ENCODE assay signal across 1 cellular context in the genomic region with DNA sequence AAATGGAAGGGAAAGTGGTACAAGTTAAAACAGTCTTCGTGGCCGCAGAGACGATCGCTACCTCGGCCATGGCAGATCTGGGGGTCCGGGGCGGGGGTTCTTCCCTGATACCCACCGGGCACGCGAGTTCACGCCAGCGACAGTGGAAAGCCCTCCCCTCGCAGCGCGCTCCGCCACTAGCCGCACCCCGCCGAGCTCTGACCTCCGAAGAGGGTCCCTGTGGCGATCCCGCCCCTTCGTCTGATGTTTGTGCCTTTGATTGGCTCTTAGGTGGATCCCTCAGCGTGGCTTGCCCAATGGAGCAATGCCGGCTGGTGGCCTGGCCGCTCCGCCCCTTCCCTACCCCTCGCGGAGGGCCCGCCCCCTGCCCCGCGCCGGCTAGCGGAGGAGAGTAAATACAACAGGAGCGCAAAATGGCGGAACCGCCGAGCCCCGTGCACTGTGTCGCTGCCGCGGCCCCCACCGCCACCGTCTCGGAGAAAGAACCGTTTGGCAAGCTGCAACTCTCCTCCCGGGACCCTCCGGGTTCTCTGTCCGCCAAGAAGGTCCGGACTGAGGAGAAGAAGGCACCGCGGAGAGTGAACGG.
TF ChIP-seq lines count a peak whose summit lies in the region.

A gene (plus strand): TSS at position 403 of the 586 bp plus-strand sequence. CDS start 11 bp downstream, at position 414.

TF ChIP-seq in HepG2, 621 proteins besides CTCF, POLR2A, EP300 and RAD21 (continued from another document and continues in another):
- TF ChIP-seq, protein P1, sequence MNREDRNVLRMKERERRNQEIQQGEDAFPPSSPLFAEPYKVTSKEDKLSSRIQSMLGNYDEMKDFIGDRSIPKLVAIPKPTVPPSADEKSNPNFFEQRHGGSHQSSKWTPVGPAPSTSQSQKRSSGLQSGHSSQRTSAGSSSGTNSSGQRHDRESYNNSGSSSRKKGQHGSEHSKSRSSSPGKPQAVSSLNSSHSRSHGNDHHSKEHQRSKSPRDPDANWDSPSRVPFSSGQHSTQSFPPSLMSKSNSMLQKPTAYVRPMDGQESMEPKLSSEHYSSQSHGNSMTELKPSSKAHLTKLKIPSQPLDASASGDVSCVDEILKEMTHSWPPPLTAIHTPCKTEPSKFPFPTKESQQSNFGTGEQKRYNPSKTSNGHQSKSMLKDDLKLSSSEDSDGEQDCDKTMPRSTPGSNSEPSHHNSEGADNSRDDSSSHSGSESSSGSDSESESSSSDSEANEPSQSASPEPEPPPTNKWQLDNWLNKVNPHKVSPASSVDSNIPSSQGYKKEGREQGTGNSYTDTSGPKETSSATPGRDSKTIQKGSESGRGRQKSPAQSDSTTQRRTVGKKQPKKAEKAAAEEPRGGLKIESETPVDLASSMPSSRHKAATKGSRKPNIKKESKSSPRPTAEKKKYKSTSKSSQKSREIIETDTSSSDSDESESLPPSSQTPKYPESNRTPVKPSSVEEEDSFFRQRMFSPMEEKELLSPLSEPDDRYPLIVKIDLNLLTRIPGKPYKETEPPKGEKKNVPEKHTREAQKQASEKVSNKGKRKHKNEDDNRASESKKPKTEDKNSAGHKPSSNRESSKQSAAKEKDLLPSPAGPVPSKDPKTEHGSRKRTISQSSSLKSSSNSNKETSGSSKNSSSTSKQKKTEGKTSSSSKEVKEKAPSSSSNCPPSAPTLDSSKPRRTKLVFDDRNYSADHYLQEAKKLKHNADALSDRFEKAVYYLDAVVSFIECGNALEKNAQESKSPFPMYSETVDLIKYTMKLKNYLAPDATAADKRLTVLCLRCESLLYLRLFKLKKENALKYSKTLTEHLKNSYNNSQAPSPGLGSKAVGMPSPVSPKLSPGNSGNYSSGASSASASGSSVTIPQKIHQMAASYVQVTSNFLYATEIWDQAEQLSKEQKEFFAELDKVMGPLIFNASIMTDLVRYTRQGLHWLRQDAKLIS (CRISPR knock-in tag; IDR thresholded peaks at IDR 0.05) = no peak
- TF ChIP-seq ATF1 (CRISPR knock-in tag; IDR thresholded peaks at IDR 0.05) (peak; percentile 51; the same call in 1 of the 2 replicates), ZNF569 (CRISPR knock-in tag; IDR thresholded peaks at IDR 0.05; ENCODE audit: borderline replicate concordance) (no peak), ZSCAN25 (CRISPR knock-in tag; IDR thresholded peaks at IDR 0.05) (no peak), ZNF83 (CRISPR knock-in tag; IDR thresholded peaks at IDR 0.05; ENCODE audit: borderline replicate concordance) (no peak), ZNF547 (CRISPR knock-in tag; IDR thresholded peaks at IDR 0.05) (no peak), FOXM1 (CRISPR knock-in tag; IDR thresholded peaks at IDR 0.05) (no peak), ZNF616 (CRISPR knock-in tag; IDR thresholded peaks at IDR 0.05; ENCODE audit: low read depth) (no peak), ZNF460 (CRISPR knock-in tag; IDR thresholded peaks at IDR 0.05; ENCODE audit: borderline replicate concordance) (no peak; the same call in 1 of the 2 replicates), ZFP1 (CRISPR knock-in tag; IDR thresholded peaks at IDR 0.05) (no peak), PHF21A (CRISPR knock-in tag; IDR thresholded peaks at IDR 0.05) (peak; percentile 70), SRSF1 (optimal IDR thresholded peaks at IDR 0.05; ENCODE audit: low read depth, low read length) (peak; percentile 81)
- TF ChIP-seq, protein P2, sequence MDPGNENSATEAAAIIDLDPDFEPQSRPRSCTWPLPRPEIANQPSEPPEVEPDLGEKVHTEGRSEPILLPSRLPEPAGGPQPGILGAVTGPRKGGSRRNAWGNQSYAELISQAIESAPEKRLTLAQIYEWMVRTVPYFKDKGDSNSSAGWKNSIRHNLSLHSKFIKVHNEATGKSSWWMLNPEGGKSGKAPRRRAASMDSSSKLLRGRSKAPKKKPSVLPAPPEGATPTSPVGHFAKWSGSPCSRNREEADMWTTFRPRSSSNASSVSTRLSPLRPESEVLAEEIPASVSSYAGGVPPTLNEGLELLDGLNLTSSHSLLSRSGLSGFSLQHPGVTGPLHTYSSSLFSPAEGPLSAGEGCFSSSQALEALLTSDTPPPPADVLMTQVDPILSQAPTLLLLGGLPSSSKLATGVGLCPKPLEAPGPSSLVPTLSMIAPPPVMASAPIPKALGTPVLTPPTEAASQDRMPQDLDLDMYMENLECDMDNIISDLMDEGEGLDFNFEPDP (CRISPR knock-in tag; conservative IDR thresholded peaks at IDR 0.05) = no peak
- TF ChIP-seq, protein P3, sequence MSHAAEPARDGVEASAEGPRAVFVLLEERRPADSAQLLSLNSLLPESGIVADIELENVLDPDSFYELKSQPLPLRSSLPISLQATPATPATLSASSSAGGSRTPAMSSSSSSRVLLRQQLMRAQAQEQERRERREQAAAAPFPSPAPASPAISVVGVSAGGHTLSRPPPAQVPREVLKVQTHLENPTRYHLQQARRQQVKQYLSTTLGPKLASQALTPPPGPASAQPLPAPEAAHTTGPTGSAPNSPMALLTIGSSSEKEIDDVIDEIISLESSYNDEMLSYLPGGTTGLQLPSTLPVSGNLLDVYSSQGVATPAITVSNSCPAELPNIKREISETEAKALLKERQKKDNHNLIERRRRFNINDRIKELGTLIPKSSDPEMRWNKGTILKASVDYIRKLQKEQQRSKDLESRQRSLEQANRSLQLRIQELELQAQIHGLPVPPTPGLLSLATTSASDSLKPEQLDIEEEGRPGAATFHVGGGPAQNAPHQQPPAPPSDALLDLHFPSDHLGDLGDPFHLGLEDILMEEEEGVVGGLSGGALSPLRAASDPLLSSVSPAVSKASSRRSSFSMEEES (CRISPR knock-in tag; IDR thresholded peaks at IDR 0.05) = peak; percentile 45
- TF ChIP-seq, protein P4, sequence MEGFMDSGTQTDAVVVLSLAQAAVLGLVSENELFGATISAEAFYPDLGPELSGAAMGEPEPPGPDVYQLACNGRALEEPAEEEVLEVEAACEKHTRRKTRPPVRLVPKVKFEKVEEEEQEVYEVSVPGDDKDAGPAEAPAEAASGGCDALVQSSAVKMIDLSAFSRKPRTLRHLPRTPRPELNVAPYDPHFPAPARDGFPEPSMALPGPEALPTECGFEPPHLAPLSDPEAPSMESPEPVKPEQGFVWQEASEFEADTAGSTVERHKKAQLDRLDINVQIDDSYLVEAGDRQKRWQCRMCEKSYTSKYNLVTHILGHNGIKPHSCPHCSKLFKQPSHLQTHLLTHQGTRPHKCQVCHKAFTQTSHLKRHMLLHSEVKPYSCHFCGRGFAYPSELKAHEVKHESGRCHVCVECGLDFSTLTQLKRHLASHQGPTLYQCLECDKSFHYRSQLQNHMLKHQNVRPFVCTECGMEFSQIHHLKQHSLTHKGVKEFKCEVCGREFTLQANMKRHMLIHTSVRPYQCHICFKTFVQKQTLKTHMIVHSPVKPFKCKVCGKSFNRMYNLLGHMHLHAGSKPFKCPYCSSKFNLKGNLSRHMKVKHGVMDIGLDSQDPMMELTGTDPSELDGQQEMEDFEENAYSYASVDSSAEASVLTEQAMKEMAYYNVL (CRISPR knock-in tag; IDR thresholded peaks at IDR 0.05; ENCODE audit: borderline replicate concordance) = 0 out of 2 replicates have a peak, but pooled peaks have one; percentile 12
- TF ChIP-seq, protein P5, sequence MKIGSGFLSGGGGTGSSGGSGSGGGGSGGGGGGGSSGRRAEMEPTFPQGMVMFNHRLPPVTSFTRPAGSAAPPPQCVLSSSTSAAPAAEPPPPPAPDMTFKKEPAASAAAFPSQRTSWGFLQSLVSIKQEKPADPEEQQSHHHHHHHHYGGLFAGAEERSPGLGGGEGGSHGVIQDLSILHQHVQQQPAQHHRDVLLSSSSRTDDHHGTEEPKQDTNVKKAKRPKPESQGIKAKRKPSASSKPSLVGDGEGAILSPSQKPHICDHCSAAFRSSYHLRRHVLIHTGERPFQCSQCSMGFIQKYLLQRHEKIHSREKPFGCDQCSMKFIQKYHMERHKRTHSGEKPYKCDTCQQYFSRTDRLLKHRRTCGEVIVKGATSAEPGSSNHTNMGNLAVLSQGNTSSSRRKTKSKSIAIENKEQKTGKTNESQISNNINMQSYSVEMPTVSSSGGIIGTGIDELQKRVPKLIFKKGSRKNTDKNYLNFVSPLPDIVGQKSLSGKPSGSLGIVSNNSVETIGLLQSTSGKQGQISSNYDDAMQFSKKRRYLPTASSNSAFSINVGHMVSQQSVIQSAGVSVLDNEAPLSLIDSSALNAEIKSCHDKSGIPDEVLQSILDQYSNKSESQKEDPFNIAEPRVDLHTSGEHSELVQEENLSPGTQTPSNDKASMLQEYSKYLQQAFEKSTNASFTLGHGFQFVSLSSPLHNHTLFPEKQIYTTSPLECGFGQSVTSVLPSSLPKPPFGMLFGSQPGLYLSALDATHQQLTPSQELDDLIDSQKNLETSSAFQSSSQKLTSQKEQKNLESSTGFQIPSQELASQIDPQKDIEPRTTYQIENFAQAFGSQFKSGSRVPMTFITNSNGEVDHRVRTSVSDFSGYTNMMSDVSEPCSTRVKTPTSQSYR (CRISPR knock-in tag; IDR thresholded peaks at IDR 0.05; ENCODE audit: borderline replicate concordance) = no peak
- TF ChIP-seq, protein P6, sequence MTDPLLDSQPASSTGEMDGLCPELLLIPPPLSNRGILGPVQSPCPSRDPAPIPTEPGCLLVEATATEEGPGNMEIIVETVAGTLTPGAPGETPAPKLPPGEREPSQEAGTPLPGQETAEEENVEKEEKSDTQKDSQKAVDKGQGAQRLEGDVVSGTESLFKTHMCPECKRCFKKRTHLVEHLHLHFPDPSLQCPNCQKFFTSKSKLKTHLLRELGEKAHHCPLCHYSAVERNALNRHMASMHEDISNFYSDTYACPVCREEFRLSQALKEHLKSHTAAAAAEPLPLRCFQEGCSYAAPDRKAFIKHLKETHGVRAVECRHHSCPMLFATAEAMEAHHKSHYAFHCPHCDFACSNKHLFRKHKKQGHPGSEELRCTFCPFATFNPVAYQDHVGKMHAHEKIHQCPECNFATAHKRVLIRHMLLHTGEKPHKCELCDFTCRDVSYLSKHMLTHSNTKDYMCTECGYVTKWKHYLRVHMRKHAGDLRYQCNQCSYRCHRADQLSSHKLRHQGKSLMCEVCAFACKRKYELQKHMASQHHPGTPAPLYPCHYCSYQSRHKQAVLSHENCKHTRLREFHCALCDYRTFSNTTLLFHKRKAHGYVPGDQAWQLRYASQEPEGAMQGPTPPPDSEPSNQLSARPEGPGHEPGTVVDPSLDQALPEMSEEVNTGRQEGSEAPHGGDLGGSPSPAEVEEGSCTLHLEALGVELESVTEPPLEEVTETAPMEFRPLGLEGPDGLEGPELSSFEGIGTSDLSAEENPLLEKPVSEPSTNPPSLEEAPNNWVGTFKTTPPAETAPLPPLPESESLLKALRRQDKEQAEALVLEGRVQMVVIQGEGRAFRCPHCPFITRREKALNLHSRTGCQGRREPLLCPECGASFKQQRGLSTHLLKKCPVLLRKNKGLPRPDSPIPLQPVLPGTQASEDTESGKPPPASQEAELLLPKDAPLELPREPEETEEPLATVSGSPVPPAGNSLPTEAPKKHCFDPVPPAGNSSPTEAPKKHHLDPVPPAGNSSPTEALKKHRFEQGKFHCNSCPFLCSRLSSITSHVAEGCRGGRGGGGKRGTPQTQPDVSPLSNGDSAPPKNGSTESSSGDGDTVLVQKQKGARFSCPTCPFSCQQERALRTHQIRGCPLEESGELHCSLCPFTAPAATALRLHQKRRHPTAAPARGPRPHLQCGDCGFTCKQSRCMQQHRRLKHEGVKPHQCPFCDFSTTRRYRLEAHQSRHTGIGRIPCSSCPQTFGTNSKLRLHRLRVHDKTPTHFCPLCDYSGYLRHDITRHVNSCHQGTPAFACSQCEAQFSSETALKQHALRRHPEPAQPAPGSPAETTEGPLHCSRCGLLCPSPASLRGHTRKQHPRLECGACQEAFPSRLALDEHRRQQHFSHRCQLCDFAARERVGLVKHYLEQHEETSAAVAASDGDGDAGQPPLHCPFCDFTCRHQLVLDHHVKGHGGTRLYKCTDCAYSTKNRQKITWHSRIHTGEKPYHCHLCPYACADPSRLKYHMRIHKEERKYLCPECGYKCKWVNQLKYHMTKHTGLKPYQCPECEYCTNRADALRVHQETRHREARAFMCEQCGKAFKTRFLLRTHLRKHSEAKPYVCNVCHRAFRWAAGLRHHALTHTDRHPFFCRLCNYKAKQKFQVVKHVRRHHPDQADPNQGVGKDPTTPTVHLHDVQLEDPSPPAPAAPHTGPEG (CRISPR knock-in tag; IDR thresholded peaks at IDR 0.05) = no peak
- TF ChIP-seq, protein P7, sequence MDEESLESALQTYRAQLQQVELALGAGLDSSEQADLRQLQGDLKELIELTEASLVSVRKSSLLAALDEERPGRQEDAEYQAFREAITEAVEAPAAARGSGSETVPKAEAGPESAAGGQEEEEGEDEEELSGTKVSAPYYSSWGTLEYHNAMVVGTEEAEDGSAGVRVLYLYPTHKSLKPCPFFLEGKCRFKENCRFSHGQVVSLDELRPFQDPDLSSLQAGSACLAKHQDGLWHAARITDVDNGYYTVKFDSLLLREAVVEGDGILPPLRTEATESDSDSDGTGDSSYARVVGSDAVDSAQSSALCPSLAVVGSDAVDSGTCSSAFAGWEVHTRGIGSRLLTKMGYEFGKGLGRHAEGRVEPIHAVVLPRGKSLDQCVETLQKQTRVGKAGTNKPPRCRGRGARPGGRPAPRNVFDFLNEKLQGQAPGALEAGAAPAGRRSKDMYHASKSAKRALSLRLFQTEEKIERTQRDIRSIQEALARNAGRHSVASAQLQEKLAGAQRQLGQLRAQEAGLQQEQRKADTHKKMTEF (CRISPR knock-in tag; IDR thresholded peaks at IDR 0.05) = peak; percentile 48
- TF ChIP-seq, protein P8, sequence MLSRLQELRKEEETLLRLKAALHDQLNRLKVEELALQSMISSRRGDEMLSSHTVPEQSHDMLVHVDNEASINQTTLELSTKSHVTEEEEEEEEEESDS (CRISPR knock-in tag; IDR thresholded peaks at IDR 0.05; ENCODE audit: borderline replicate concordance) = no peak
- TF ChIP-seq, protein P9, sequence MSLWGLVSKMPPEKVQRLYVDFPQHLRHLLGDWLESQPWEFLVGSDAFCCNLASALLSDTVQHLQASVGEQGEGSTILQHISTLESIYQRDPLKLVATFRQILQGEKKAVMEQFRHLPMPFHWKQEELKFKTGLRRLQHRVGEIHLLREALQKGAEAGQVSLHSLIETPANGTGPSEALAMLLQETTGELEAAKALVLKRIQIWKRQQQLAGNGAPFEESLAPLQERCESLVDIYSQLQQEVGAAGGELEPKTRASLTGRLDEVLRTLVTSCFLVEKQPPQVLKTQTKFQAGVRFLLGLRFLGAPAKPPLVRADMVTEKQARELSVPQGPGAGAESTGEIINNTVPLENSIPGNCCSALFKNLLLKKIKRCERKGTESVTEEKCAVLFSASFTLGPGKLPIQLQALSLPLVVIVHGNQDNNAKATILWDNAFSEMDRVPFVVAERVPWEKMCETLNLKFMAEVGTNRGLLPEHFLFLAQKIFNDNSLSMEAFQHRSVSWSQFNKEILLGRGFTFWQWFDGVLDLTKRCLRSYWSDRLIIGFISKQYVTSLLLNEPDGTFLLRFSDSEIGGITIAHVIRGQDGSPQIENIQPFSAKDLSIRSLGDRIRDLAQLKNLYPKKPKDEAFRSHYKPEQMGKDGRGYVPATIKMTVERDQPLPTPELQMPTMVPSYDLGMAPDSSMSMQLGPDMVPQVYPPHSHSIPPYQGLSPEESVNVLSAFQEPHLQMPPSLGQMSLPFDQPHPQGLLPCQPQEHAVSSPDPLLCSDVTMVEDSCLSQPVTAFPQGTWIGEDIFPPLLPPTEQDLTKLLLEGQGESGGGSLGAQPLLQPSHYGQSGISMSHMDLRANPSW (CRISPR knock-in tag; IDR thresholded peaks at IDR 0.05; ENCODE audit: borderline replicate concordance) = no peak; the same call in 1 of the 2 replicates
